ENCODE assay signal across 9 cellular contexts in genomic region chr11:134125507-134125906, GRCh38. TPM values are rescaled to one million over a fixed set of nuclear protein-coding genes. Genes with fewer than 3 reads are reported as not detected.
DNase-seq lines count a peak whose midpoint lies in the region; ATAC-seq and TF ChIP-seq lines count a peak whose summit lies in the region.
"Had no signal": no experiment of that assay in that cellular context is flagged by ENCODE, and none has a peak within 500 bp of the region (broad histone marks: within the 10 kb centered on the region; RNA-seq: fewer than 3 reads in every experiment).

No MANE protein-coding gene starts in this region.

- peak overlapping the region; percentile 58 for H2AFZ ChIP-seq in SK-N-SH (ENCODE audit: low read depth)

- CTCF ChIA-PET in SK-N-SH (lab: Yijun Ruan, JAX), result interaction anchor here (1.0 to 3.8 kb wide), 6 partner anchors 11 to 74 kb away, joined by 3 to 25 read pairs (median 4); no protein-coding TSS in a partner anchor

- TF ChIP-seq RAD21 in SK-N-SH (IDR thresholded peaks at IDR 0.05; ENCODE audit: low read length), result no peak

- H3K9ac ChIP-seq in SK-N-SH (peak overlapping the region; percentile 55; the same call in 1 of the 2 replicates), endodermal cell (ENCODE audit: extremely low read depth, low read length, poor library complexity, severe bottlenecking) (no peak overlapping the region), muscle layer of colon (ENCODE audit: low read length) (no peak overlapping the region)

- DNase-seq in SK-N-SH, result no peak
- DNase-seq in endodermal cell, result no peak
- no peak for DNase-seq in thoracic aorta (ENCODE audit: low spot score)
- DNase-seq in Kasumi-1 (lab: John Stamatoyannopoulos, UW), result no peak
- no peak for DNase-seq in activated gamma-delta T cell treated with Interleukin-2 at 50 U/mL for 16 hours
- DNase-seq: DND-41, T-helper 1 cell had no signal

- POLR2A ChIA-PET in SK-N-SH (lab: Yijun Ruan, JAX), result interaction anchor here (0.6 kb wide), 1 partner anchor 139 kb away, joined by 3 read pairs; no protein-coding TSS in a partner anchor

- WGBS in SK-N-SH (ENCODE audit: low lambda C conversion rate), result 74% methylated on average over 9 of the region's 9 CpGs
- WGBS in endodermal cell (ENCODE audit: insufficient coverage in 1 of 2, insufficient read length in 1 of 2), 2 experiments, result 89 to 92% methylated on average over 8 to 9 of the region's 9 CpGs

- ATAC-seq in thoracic aorta (ENCODE audit: insufficient number of reproducible peaks, low FRiP score, low read depth), result no peak
- ATAC-seq in HG02870 (IDR thresholded peaks at IDR 0.05; ENCODE audit: unreplicated experiment), result no peak

- H3K4me1 ChIP-seq in SK-N-SH (ENCODE audit: control insufficient read depth in 1 of 2, insufficient read depth in 2 of 2, low read depth in 1 of 2, low read length in 1 of 2) (peaks cover 21 to 39% of the 10 kb centered on the region in 2 experiments), endodermal cell (ENCODE audit: control insufficient read depth, insufficient read depth, low read length) (no peaks in the 10 kb centered on the region), muscle layer of colon (ENCODE audit: insufficient read depth, low read length) (peaks cover 46% of the 10 kb centered on the region), thoracic aorta (ENCODE audit: control insufficient read depth in 1 of 2, low read depth in 2 of 2) (peaks cover 30 to 57% of the 10 kb centered on the region in 2 donors)

- TF ChIP-seq CTCF in SK-N-SH (IDR thresholded peaks at IDR 0.05), result no peak
- TF ChIP-seq CTCF in endodermal cell (conservative IDR thresholded peaks at IDR 0.05), result no peak
- TF ChIP-seq CTCF in thoracic aorta (IDR thresholded peaks at IDR 0.05), result no peak

- no peaks in the 10 kb centered on the region for H3K36me3 ChIP-seq in SK-N-SH (replicated peaks in 1 of 2; ENCODE audit: control insufficient read depth in 1 of 2, insufficient read depth in 2 of 2, low read length in 1 of 2)
- H3K36me3 ChIP-seq in endodermal cell (ENCODE audit: control insufficient read depth, insufficient read depth, low read length), result no peaks in the 10 kb centered on the region
- no peaks in the 10 kb centered on the region for H3K36me3 ChIP-seq in muscle layer of colon (ENCODE audit: insufficient read depth, low read length)
- no peaks in the 10 kb centered on the region for H3K36me3 ChIP-seq in thoracic aorta

- H3K9me2 ChIP-seq in SK-N-SH, result no peaks in the 10 kb centered on the region

- H3K4me3 ChIP-seq in SK-N-SH (ENCODE audit: low read depth in 2 of 2, low read length in 1 of 2) (peak overlapping the region in 1 of 2 experiments; percentile 61; a peak in 1 of 4 replicates), endodermal cell (ENCODE audit: low read length) (no peak overlapping the region), muscle layer of colon (ENCODE audit: low read depth in 1 of 2, low read length in 2 of 2) (peak overlapping the region; percentile 22 to 52), thoracic aorta (peak overlapping the region; percentile 75)

- H4K20me1 ChIP-seq in SK-N-SH (ENCODE audit: insufficient read depth), result no peaks in the 10 kb centered on the region

- no peak overlapping the region for H3K27ac Mint-ChIP-seq in endodermal cell

- H3K9me3 ChIP-seq in SK-N-SH (no peaks in the 10 kb centered on the region), endodermal cell (ENCODE audit: control insufficient read depth, low read length) (peaks cover 10% of the 10 kb centered on the region), muscle layer of colon (ENCODE audit: low read length) (no peaks in the 10 kb centered on the region), thoracic aorta (no peaks in the 10 kb centered on the region)

- H3K4me2 ChIP-seq in SK-N-SH, result peak overlapping the region; percentile 88

- no peaks in the 10 kb centered on the region for H3K27me3 ChIP-seq in SK-N-SH (ENCODE audit: insufficient read depth)
- H3K27me3 ChIP-seq in endodermal cell (ENCODE audit: control insufficient read depth, insufficient read depth, low read length, poor library complexity, severe bottlenecking), result no peaks in the 10 kb centered on the region
- no peaks in the 10 kb centered on the region for H3K27me3 ChIP-seq in muscle layer of colon (ENCODE audit: control insufficient read depth in 1 of 2, insufficient read depth in 2 of 2, low read length in 2 of 2)
- H3K27me3 ChIP-seq in thoracic aorta (replicated peaks; ENCODE audit: insufficient read depth), result no peaks in the 10 kb centered on the region

- peaks cover 28% of the 10 kb centered on the region for H3K27me3 Mint-ChIP-seq in endodermal cell (ENCODE audit: insufficient read depth)

- H3F3A ChIP-seq in SK-N-SH (replicated peaks; ENCODE audit: insufficient read depth), result peaks cover 32% of the 10 kb centered on the region

- no peak for TF ChIP-seq EP300 in SK-N-SH (IDR thresholded peaks at IDR 0.05; ENCODE audit: borderline replicate concordance in 1 of 2, low read depth in 1 of 2, low read length in 1 of 2)

- H3K9me3 Mint-ChIP-seq in endodermal cell, result no peaks in the 10 kb centered on the region

- peaks cover 8% of the 10 kb centered on the region for H3K36me3 Mint-ChIP-seq in endodermal cell (ENCODE audit: low read depth)

- H3K79me2 ChIP-seq in SK-N-SH (ENCODE audit: insufficient read depth), result peaks cover 35% of the 10 kb centered on the region; the same call in 1 of the 2 replicates

- H3K4me1 Mint-ChIP-seq in endodermal cell, result peaks cover 16% of the 10 kb centered on the region

- H3K27ac ChIP-seq in SK-N-SH (ENCODE audit: low read depth in 2 of 2, low read length in 1 of 2) (peak overlapping the region; percentile 28 to 70), endodermal cell (ENCODE audit: low read depth, low read length) (no peak overlapping the region), muscle layer of colon (ENCODE audit: low read depth, low read length) (peak overlapping the region; percentile 0), thoracic aorta (peak overlapping the region; percentile 68 to 72)

- peak overlapping the region; percentile 53 for H3K4me3 Mint-ChIP-seq in endodermal cell

TF ChIP-seq in SK-N-SH, 30 proteins besides CTCF, POLR2A, EP300 and RAD21 (continues in another document):
- TF ChIP-seq FOXM1 (IDR thresholded peaks at IDR 0.05; ENCODE audit: low read depth) (no peak), NFIC (IDR thresholded peaks at IDR 0.05; ENCODE audit: borderline replicate concordance) (no peak), MEF2A (IDR thresholded peaks at IDR 0.05; ENCODE audit: borderline replicate concordance, low read depth) (no peak), GATA2 (CRISPR knock-in tag; IDR thresholded peaks at IDR 0.05) (no peak), RCOR1 (IDR thresholded peaks at IDR 0.05; ENCODE audit: low read length) (no peak), FOSL2 (IDR thresholded peaks at IDR 0.05; ENCODE audit: borderline replicate concordance, low read depth) (no peak), NRF1 (IDR thresholded peaks at IDR 0.05; ENCODE audit: low read depth, low read length) (no peak), ELF1 (IDR thresholded peaks at IDR 0.05) (no peak), IRF3 (IDR thresholded peaks at IDR 0.05; ENCODE audit: low read depth, low read length) (no peak), SMC3 (IDR thresholded peaks at IDR 0.05; ENCODE audit: low read depth, low read length) (no peak), ZBTB33 (IDR thresholded peaks at IDR 0.05; ENCODE audit: borderline replicate concordance, low read depth) (no peak), POLR2AphosphoS5 (IDR thresholded peaks at IDR 0.05; ENCODE audit: low read depth, low read length) (no peak), JUND (IDR thresholded peaks at IDR 0.05) (no peak), YY1 (IDR thresholded peaks at IDR 0.05; ENCODE audit: low read depth) (no peak), TCF12 (IDR thresholded peaks at IDR 0.05) (no peak)
- TF ChIP-seq, protein P1, sequence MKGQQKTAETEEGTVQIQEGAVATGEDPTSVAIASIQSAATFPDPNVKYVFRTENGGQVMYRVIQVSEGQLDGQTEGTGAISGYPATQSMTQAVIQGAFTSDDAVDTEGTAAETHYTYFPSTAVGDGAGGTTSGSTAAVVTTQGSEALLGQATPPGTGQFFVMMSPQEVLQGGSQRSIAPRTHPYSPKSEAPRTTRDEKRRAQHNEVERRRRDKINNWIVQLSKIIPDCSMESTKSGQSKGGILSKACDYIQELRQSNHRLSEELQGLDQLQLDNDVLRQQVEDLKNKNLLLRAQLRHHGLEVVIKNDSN (IDR thresholded peaks at IDR 0.05; ENCODE audit: borderline replicate concordance, low read depth), result no peak

RNA-seq across cellular contexts. Expression of gene JAM3, which starts 56.6 kb away (rescaled TPM):
- polyA plus RNA-seq in SK-N-SH (2012; rRNA removed), result 34.5 and 56.8 TPM in 2 replicates
- 36.2 and 42.6 TPM in 2 replicates for polyA plus RNA-seq in SK-N-SH (2012; cell fraction: cytosol; rRNA removed)
- 39.1 and 46.6 TPM in 2 replicates for polyA plus RNA-seq in SK-N-SH (2012; cell fraction: nucleus; rRNA removed)
- total RNA-seq in endodermal cell (10 to 100 TPM; 35.8 to 41.8 TPM), thoracic aorta (100 to 1,000 TPM in 1 of 2 donors, 10 to 100 TPM in 1; 83.7 to 110 TPM)
- polyA plus RNA-seq in endodermal cell (2013, experiment 1 of 2), result 110 TPM
- 105 TPM for polyA plus RNA-seq in endodermal cell (2013, experiment 2 of 2)
